ENCODE assay signal across 8 cellular contexts in the genomic region with DNA sequence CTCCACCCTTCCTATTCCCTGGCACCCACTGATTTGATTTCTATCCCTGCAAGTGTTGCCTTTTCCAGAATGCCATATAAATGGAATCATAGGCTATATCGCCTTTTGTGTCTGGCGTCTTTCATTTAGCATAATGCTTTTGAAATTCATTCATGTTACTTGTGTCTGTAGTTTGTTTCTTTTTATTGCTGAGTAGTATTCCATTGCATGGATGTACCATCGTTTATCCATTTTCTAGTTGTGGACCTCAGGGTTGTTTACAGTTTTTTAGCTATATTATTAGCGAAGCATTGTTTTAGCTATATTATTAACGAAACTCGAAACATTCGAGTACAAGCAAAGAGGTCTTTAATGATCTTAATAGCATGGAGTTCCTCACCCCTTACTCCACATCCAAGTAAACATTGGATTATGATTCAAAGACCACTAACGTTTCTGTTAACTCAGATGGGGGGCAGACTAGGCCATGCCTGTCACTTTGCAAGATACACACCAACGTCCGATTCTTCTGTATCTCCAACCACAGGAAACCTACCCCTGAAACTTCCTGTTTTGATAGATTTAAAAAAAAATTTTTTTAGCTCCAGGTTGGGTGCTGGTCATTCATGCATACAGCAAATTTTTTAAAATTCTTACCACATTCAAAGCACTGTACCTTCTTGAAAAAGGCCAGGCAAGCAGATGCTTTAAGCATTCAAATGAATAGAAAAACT. TPM values are rescaled to one million over a fixed set of nuclear protein-coding genes. Genes with fewer than 3 reads are reported as not detected.
A peak's percentile ranks its signal among the peaks of the same experiment; 100 is the strongest.
DNase-seq lines count a peak whose midpoint lies in the region; ATAC-seq and TF ChIP-seq lines count a peak whose summit lies in the region.

No MANE protein-coding gene starts in this region.

- peaks cover 52% of the 10 kb centered on the region for H3K4me1 Mint-ChIP-seq in CD14-positive monocyte
- peaks cover 42% of the 10 kb centered on the region for H3K4me1 Mint-ChIP-seq in activated CD8-positive, alpha-beta T cell treated with anti-CD3 and anti-CD28 coated beads for 36 hours (ENCODE audit: low read depth)

- no peak for TF ChIP-seq POLR2A in right lobe of liver (IDR thresholded peaks at IDR 0.05)

- no peak overlapping the region for H3K27ac ChIP-seq in right lobe of liver

- DNase-seq in CD14-positive monocyte (ENCODE audit: low spot score) = no peak
- no peak for DNase-seq in activated CD8-positive, alpha-beta T cell treated with anti-CD3 and anti-CD28 coated beads for 36 hours
- no peak for DNase-seq in right lobe of liver
- no peak for DNase-seq in COLO668 (lab: John Stamatoyannopoulos, UW; ENCODE audit: unreplicated experiment)
- DNase-seq in NCI-H510A treated with DMSO at 0.1 percent for 48 hours (lab: John Stamatoyannopoulos, UW) = no peak

- no peaks in the 10 kb centered on the region for H3K9me3 ChIP-seq in right lobe of liver

- peak overlapping the region; percentile 67 to 73 (median 71) for H3K4me3 ChIP-seq in right lobe of liver

- H3K27me3 Mint-ChIP-seq in CD14-positive monocyte (ENCODE audit: low read depth in 3 of 3) = no peaks in the 10 kb centered on the region
- H3K27me3 Mint-ChIP-seq in activated CD8-positive, alpha-beta T cell treated with anti-CD3 and anti-CD28 coated beads for 36 hours = no peaks in the 10 kb centered on the region

- H3K36me3 ChIP-seq in right lobe of liver = no peaks in the 10 kb centered on the region

- peak overlapping the region; percentile 92 to 95 for H3K4me3 Mint-ChIP-seq in CD14-positive monocyte
- peak overlapping the region; percentile 94 for H3K4me3 Mint-ChIP-seq in activated CD8-positive, alpha-beta T cell treated with anti-CD3 and anti-CD28 coated beads for 36 hours

- POLR2A ChIA-PET in activated CD8-positive, alpha-beta T cell treated with anti-CD3 and anti-CD28 coated beads for 36 hours (lab: Charles Lee) = interaction anchor here (0.7 to 2.9 kb wide), 6 partner anchors 9 to 155 kb away, joined by 3 to 14 read pairs (median 6); partner anchors contain the start of gene GRSF1

- peaks cover 12% of the 10 kb centered on the region in 2 donors for H3K36me3 Mint-ChIP-seq in CD14-positive monocyte
- H3K36me3 Mint-ChIP-seq in activated CD8-positive, alpha-beta T cell treated with anti-CD3 and anti-CD28 coated beads for 36 hours (ENCODE audit: low read depth) = peaks cover 34% of the 10 kb centered on the region

- H3K9me3 Mint-ChIP-seq in CD14-positive monocyte = peaks cover 0 to under 1% (median 0%) of the 10 kb centered on the region in 7 donors
- H3K9me3 Mint-ChIP-seq in activated CD8-positive, alpha-beta T cell treated with anti-CD3 and anti-CD28 coated beads for 36 hours = peaks cover 2% of the 10 kb centered on the region

- intact Hi-C loops in CD14-positive monocyte (cut with micrococcal nuclease) (loop anchor here (5.0 to 10.0 kb wide), 4 partner anchors 47 to 157 kb away; partner anchors contain the start of genes GRSF1 (in 1 of the 2) and MOB1B (in 1 of the 2)), right lobe of liver (cut with DNase I) (no loop called here)
- intact Hi-C loops in activated CD8-positive, alpha-beta T cell treated with anti-CD3 and anti-CD28 coated beads for 36 hours (cut with micrococcal nuclease) = loop anchor here (5.0 kb wide), 2 partner anchors 92 to 152 kb away; partner anchors contain the start of gene MOB1B

- TF ChIP-seq CTCF in CD14-positive monocyte (IDR thresholded peaks at IDR 0.05) (no peak), right lobe of liver (IDR thresholded peaks at IDR 0.05) (no peak)
- no peak for TF ChIP-seq CTCF in activated CD8-positive, alpha-beta T cell treated with anti-CD3 and anti-CD28 coated beads for 36 hours (IDR thresholded peaks at IDR 0.05)

- peak overlapping the region; percentile 84 to 88 (median 87) for H3K27ac Mint-ChIP-seq in CD14-positive monocyte
- H3K27ac Mint-ChIP-seq in activated CD8-positive, alpha-beta T cell treated with anti-CD3 and anti-CD28 coated beads for 36 hours = peak overlapping the region; percentile 94

- H3K4me1 ChIP-seq in right lobe of liver = peaks cover 0 to 11% (median 0%) of the 10 kb centered on the region in 4 donors

- CTCF ChIA-PET in activated CD8-positive, alpha-beta T cell treated with anti-CD3 and anti-CD28 coated beads for 36 hours (lab: Charles Lee) = interaction anchor here (0.8 to 5.5 kb wide), 6 partner anchors 9 to 259 kb away, joined by 3 to 59 read pairs (median 6); partner anchors contain the start of gene MOB1B

- ATAC-seq in GM19397 (IDR thresholded peaks at IDR 0.05; ENCODE audit: unreplicated experiment) (peak; percentile 32), HG03520 (IDR thresholded peaks at IDR 0.05; ENCODE audit: unreplicated experiment) (peak; percentile 27), right lobe of liver (no peak), HG03045 (IDR thresholded peaks at IDR 0.05; ENCODE audit: unreplicated experiment) (no peak)
- no peak for ATAC-seq in activated CD8-positive, alpha-beta T cell treated with anti-CD3 and anti-CD28 coated beads for 36 hours

- WGBS in right lobe of liver (ENCODE audit: insufficient coverage, low coverage, low lambda C conversion rate, missing lambda C conversion rate) = 51% methylated on average over 10 of the region's 10 CpGs

- no peaks in the 10 kb centered on the region for H3K27me3 ChIP-seq in right lobe of liver

RNA-seq across cellular contexts. Expression of gene DCK, which starts 1.1 kb away (rescaled TPM):
- polyA plus RNA-seq in CD14-positive monocyte = 10 to 100 TPM; 47.3 to 56.6 TPM
- total RNA-seq in activated CD8-positive, alpha-beta T cell treated with anti-CD3 and anti-CD28 coated beads for 36 hours = 10 to 100 TPM; 33.6 to 37.2 TPM
- total RNA-seq in right lobe of liver = 1 to 10 TPM; 1.9 to 7.2 (median 3.6) TPM

Comparison
In these comparisons a context has a peak if more than half of its experiments do, and no peak if none do; other contexts are left out.
1. ATAC-seq: peak in GM19397 (single experiment) and HG03520 (single experiment); none in activated CD8-positive, alpha-beta T cell treated with anti-CD3 and anti-CD28 coated beads for 36 hours (single experiment), right lobe of liver (0 of 4) and HG03045 (single experiment).
2. RNA of gene DCK, which starts 1.1 kb away (total RNA-seq): 33.6 to 37.2 TPM in activated CD8-positive, alpha-beta T cell treated with anti-CD3 and anti-CD28 coated beads for 36 hours; 1.9 to 7.2 TPM in right lobe of liver; every median in the first group is over 4 times any median in the second.
3. intact Hi-C loops: an anchor here in CD14-positive monocyte (5.0 to 10.0 kb wide) and activated CD8-positive, alpha-beta T cell treated with anti-CD3 and anti-CD28 coated beads for 36 hours (5.0 kb wide); none called in right lobe of liver.